ENCODE assay signal across 9 cellular contexts in genomic region chr16:79139799-79140198, GRCh38.
"Had no signal": no experiment of that assay in that cellular context is flagged by ENCODE, and none has a peak within 500 bp of the region (broad histone marks: within the 10 kb centered on the region; RNA-seq: fewer than 3 reads in every experiment).

No MANE protein-coding gene starts in this region.

- H3K9me3 Mint-ChIP-seq: GM23338, H9 had no signal

- H3K4me3 Mint-ChIP-seq: GM23338, H9, HFFc6 had no signal

- H3K4me1 ChIP-seq: HAP-1 had no signal

- H3K27ac ChIP-seq: GM23248 had no signal

- H3K36me3 ChIP-seq: HAP-1 had no signal

- H3K9me3 ChIP-seq: HAP-1 had no signal

- H3K4me2 ChIP-seq: GM23338 had no signal

- H3K9ac ChIP-seq: GM23248 had no signal

- DNase-seq: GM23248, GOT3, H7, H9, HCEC 1CT, HFFc6 had no signal

- H2AFZ ChIP-seq: GM23248 had no signal

- ATAC-seq: GM23338, HCT116 had no signal

- H3K27ac Mint-ChIP-seq: GM23338, H9, HFFc6 had no signal

- H3K4me3 ChIP-seq: GM23248, GM23338, HAP-1 had no signal
